2 cellular contexts compared by ENCODE assay signal in genomic region chr4:38384962-38385285, GRCh38.
TF ChIP-seq lines count a peak whose summit lies in the region.

No MANE protein-coding gene starts in this region.

TF ChIP-seq in H1, 55 proteins besides CTCF, POLR2A, EP300 and RAD21:
- TF ChIP-seq CEBPB (IDR thresholded peaks at IDR 0.05; ENCODE audit: low read depth, low read length) (no peak), GTF2F1 (IDR thresholded peaks at IDR 0.05; ENCODE audit: borderline replicate concordance, low read depth, low read length) (no peak), CREB1 (IDR thresholded peaks at IDR 0.05) (no peak), HDAC6 (IDR thresholded peaks at IDR 0.05; ENCODE audit: low read depth, low read length) (no peak), NANOG (IDR thresholded peaks at IDR 0.05; ENCODE audit: insufficient read depth, low read depth, low read length, poor library complexity, severe bottlenecking) (no peak)

TF ChIP-seq in HEK293T, 16 proteins besides CTCF, POLR2A, EP300 and RAD21:
- no peak for TF ChIP-seq HDGF (IDR thresholded peaks at IDR 0.05; ENCODE audit: borderline replicate concordance)
- TF ChIP-seq FOXM1 (IDR thresholded peaks at IDR 0.05; ENCODE audit: borderline replicate concordance): no peak
- TF ChIP-seq FOXA1 (IDR thresholded peaks at IDR 0.05): no peak
- TF ChIP-seq LEF1 (IDR thresholded peaks at IDR 0.05; ENCODE audit: borderline replicate concordance): no peak
- TF ChIP-seq BHLHE40 (IDR thresholded peaks at IDR 0.05; ENCODE audit: borderline replicate concordance): no peak
- no peak for TF ChIP-seq ZNF384 (IDR thresholded peaks at IDR 0.05)
- no peak for TF ChIP-seq TARDBP (IDR thresholded peaks at IDR 0.05)
- TF ChIP-seq, protein P1, sequence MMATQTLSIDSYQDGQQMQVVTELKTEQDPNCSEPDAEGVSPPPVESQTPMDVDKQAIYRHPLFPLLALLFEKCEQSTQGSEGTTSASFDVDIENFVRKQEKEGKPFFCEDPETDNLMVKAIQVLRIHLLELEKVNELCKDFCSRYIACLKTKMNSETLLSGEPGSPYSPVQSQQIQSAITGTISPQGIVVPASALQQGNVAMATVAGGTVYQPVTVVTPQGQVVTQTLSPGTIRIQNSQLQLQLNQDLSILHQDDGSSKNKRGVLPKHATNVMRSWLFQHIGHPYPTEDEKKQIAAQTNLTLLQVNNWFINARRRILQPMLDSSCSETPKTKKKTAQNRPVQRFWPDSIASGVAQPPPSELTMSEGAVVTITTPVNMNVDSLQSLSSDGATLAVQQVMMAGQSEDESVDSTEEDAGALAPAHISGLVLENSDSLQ (IDR thresholded peaks at IDR 0.05): no peak
- no peak for TF ChIP-seq SUZ12 (IDR thresholded peaks at IDR 0.05)
